Comparison of ENCODE assay signal across 32 cellular contexts in the genomic region with DNA sequence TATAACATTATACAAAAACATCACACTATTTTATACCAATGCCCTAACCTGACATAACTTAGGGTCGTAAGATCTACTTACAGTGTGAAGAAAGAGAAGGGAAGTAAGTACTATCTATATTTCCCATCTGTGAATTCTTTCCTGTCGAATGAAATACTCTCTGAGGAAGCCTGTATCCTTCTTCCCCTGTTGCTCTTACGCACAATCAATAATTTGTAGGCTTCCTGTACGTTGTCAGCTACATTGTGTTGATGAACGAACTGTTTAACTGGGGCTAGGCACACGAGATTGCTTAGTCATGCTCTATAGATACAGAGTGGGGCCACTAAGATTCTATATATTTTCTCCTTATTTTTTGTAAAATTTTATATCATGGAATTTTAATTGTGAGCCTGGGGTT.
"Had no signal": no experiment of that assay in that cellular context is flagged by ENCODE, and none has a peak within 500 bp of the region (broad histone marks: within the 10 kb centered on the region; RNA-seq: fewer than 3 reads in every experiment).

No MANE protein-coding gene starts in this region.

- H3K27ac Mint-ChIP-seq: activated B cell treated with CpG ODN at 0.5 μM for 24 hours; activated CD8-positive, alpha-beta T cell treated with anti-CD3 and anti-CD28 coated beads for 36 hours; activated naive CD8-positive, alpha-beta T cell; activated T-helper 17 cell treated with anti-CD3 and anti-CD28 coated beads, Interleukin-2, amount 50 U/mL, for 72 hours; effector memory CD8-positive, alpha-beta T cell; T-helper 17 cell; T-helper 2 cell treated with Interferon-gamma antibody and Interleukin-4, amounts not matched to agents 5 μg/mL and 100 μg/mL, for 36 hours had no signal

- H3K36me3 ChIP-seq: esophagus squamous epithelium, gastroesophageal sphincter, heart right ventricle, WERI-Rb-1 had no signal

- H3K27me3 ChIP-seq: body of pancreas, esophagus squamous epithelium, gastroesophageal sphincter, heart right ventricle had no signal

- DNase-seq: activated B cell treated with CpG ODN at 0.5 μM for 24 hours; activated CD4-positive, alpha-beta T cell treated with anti-CD3 and anti-CD28 coated beads for 48 hours; activated CD4-positive, alpha-beta T cell treated with anti-CD3 and anti-CD28 coated beads, Interleukin-2, amount 50 U/mL, for 1 hour; activated CD4-positive, alpha-beta T cell treated with anti-CD3 and anti-CD28 coated beads, Interleukin-2, amount 50 U/mL, for 48 hours; activated CD8-positive, alpha-beta memory T cell treated with anti-CD3 and anti-CD28 coated beads for 24 hours; activated CD8-positive, alpha-beta T cell treated with anti-CD3 and anti-CD28 coated beads for 36 hours; activated effector memory CD4-positive, alpha-beta T cell treated with Interleukin-2 at 50 U/mL for 16 hours; activated gamma-delta T cell treated with Interleukin-2 at 50 U/mL for 16 hours; activated naive CD4-positive, alpha-beta T cell treated with anti-CD3 and anti-CD28 coated beads, Interleukin-2, amount 50 U/mL, for 16 hours; activated naive CD4-positive, alpha-beta T cell treated with Interleukin-2 at 50 U/mL for 16 hours; activated T-cell treated with anti-CD3 and anti-CD28 coated beads, Interleukin-2, amount 50 U/mL, for 4 hours; amniotic stem cell; aorta; body of pancreas; caudate nucleus; cortex of kidney; dermis blood vessel endothelial cell; effector CD4-positive, alpha-beta T cell; effector memory CD8-positive, alpha-beta T cell; esophagus squamous epithelium; foreskin melanocyte; heart right ventricle; T-helper 1 cell; T-helper 17 cell; T1000; WERI-Rb-1 had no signal

- ATAC-seq: activated CD4-positive, CD25-positive, alpha-beta regulatory T cell treated with anti-CD3 and anti-CD28 coated beads, Interleukin-2, amount 50 U/mL, for 24 hours; activated CD8-positive, alpha-beta T cell treated with anti-CD3 and anti-CD28 coated beads for 36 hours; activated T-cell treated with anti-CD3 and anti-CD28 coated beads, Interleukin-2, amount 50 U/mL, for 4 hours; activated T-helper 17 cell treated with anti-CD3 and anti-CD28 coated beads, Interleukin-2, amount 50 U/mL, for 72 hours; body of pancreas; effector memory CD8-positive, alpha-beta T cell; gastroesophageal sphincter; heart right ventricle; T-helper 17 cell had no signal

- H3K27ac ChIP-seq: body of pancreas, epithelial cell of prostate, esophagus squamous epithelium, gastroesophageal sphincter, heart right ventricle, WERI-Rb-1 had no signal

- H3K4me3 Mint-ChIP-seq: activated B cell treated with CpG ODN at 0.5 μM for 24 hours; activated CD8-positive, alpha-beta T cell treated with anti-CD3 and anti-CD28 coated beads for 36 hours; activated naive CD8-positive, alpha-beta T cell; activated T-cell treated with anti-CD3 and anti-CD28 coated beads, Interleukin-2, amount 50 U/mL, for 4 hours; activated T-helper 17 cell treated with anti-CD3 and anti-CD28 coated beads, Interleukin-2, amount 50 U/mL, for 72 hours; effector memory CD8-positive, alpha-beta T cell; T-helper 17 cell; T-helper 2 cell treated with Interferon-gamma antibody and Interleukin-4, amounts not matched to agents 5 μg/mL and 100 μg/mL, for 36 hours had no signal

- H3K36me3 Mint-ChIP-seq: activated naive CD8-positive, alpha-beta T cell had no signal

- H3K4me1 Mint-ChIP-seq: activated B cell treated with CpG ODN at 0.5 μM for 24 hours; activated T-helper 17 cell treated with anti-CD3 and anti-CD28 coated beads, Interleukin-2, amount 50 U/mL, for 72 hours; T-helper 17 cell had no signal

- H3K4me3 ChIP-seq: body of pancreas, esophagus squamous epithelium, gastroesophageal sphincter, heart right ventricle had no signal

- H3K27me3 Mint-ChIP-seq: activated B cell treated with CpG ODN at 0.5 μM for 24 hours; activated CD8-positive, alpha-beta T cell treated with anti-CD3 and anti-CD28 coated beads for 36 hours; activated naive CD8-positive, alpha-beta T cell; activated T-helper 17 cell treated with anti-CD3 and anti-CD28 coated beads, Interleukin-2, amount 50 U/mL, for 72 hours; effector memory CD8-positive, alpha-beta T cell; T-helper 17 cell had no signal

- H3K4me1 ChIP-seq: body of pancreas, gastroesophageal sphincter, heart right ventricle had no signal
